In the genomic region with DNA sequence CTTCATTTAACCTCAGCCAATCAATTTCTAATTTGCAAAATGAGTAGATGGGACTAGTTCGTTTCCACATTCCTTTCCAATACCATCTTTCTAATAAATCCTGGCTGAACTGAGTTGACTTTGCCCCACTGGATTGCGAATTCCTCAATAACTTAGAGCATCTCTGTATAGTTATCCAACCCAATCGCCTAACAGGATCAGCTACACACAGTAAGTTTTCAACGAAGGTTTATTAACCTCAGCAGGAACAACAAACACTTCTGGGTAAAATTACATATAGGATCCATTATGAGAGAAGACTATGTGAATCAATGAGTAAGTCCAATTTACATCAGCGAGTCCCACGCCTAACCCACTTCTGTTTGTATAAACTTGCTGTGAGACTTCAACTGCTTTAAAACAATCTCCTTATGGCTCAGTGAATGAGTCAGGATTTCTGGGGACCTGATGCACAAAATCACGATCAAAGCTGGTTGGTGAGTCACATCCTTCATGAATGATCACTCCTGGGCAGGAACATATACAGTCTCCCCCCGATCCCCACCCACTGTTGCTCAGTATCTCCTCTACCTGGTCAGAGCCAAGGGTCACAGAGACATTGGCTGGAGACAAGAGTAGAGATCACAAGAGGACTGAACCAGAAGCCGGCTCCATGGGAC, we compare ENCODE assay signal across 9 cellular contexts.
DNase-seq lines count a peak whose midpoint lies in the region; ATAC-seq and TF ChIP-seq lines count a peak whose summit lies in the region.
"Had no signal": no experiment of that assay in that cellular context is flagged by ENCODE, and none has a peak within 500 bp of the region (broad histone marks: within the 10 kb centered on the region; RNA-seq: fewer than 3 reads in every experiment).

No MANE protein-coding gene starts in this region.

- no peaks in the 10 kb centered on the region for H3K36me3 Mint-ChIP-seq in activated T-helper 2 cell treated with anti-CD3 and anti-CD28 coated beads, Interferon-gamma antibody, Interleukin-2, Interleukin-4, amounts not matched to agents 10 μg/mL and 5 μg/mL and 100 μg/mL, durations not matched to agents 14 hours and 24 hours and 36 hours (ENCODE audit: low read depth)
- no peaks in the 10 kb centered on the region for H3K36me3 Mint-ChIP-seq in stimulated activated memory B cell treated with anti-CD40 and anti-IgM and Interleukin-4, amounts not matched to agents 10 μg/mL and 1 μg/mL and 100 μg/mL, for 72 hours
- H3K36me3 Mint-ChIP-seq in WTC11 = peaks cover 30% of the 10 kb centered on the region
- H3K36me3 Mint-ChIP-seq: neural progenitor cell had no signal

- no peaks in the 10 kb centered on the region for H3K9me3 Mint-ChIP-seq in activated T-helper 2 cell treated with anti-CD3 and anti-CD28 coated beads, Interferon-gamma antibody, Interleukin-2, Interleukin-4, amounts not matched to agents 10 μg/mL and 5 μg/mL and 100 μg/mL, durations not matched to agents 14 hours and 24 hours and 36 hours
- H3K9me3 Mint-ChIP-seq in stimulated activated memory B cell treated with anti-CD40 and anti-IgM and Interleukin-4, amounts not matched to agents 10 μg/mL and 1 μg/mL and 100 μg/mL, for 72 hours = peaks cover 8% of the 10 kb centered on the region
- peaks cover 67% of the 10 kb centered on the region for H3K9me3 Mint-ChIP-seq in WTC11
- H3K9me3 Mint-ChIP-seq: neural progenitor cell had no signal

- CTCF ChIA-PET in WTC11 (lab: Charles Lee) = interaction anchor here (0.6 kb wide), 1 partner anchor 1353 kb away, joined by 3 read pairs; no protein-coding TSS in a partner anchor

- H3K27ac Mint-ChIP-seq in activated T-helper 2 cell treated with anti-CD3 and anti-CD28 coated beads, Interferon-gamma antibody, Interleukin-2, Interleukin-4, amounts not matched to agents 10 μg/mL and 5 μg/mL and 100 μg/mL, durations not matched to agents 14 hours and 24 hours and 36 hours = peak overlapping the region; percentile 4
- H3K27ac Mint-ChIP-seq in stimulated activated memory B cell treated with anti-CD40 and anti-IgM and Interleukin-4, amounts not matched to agents 10 μg/mL and 1 μg/mL and 100 μg/mL, for 72 hours = no peak overlapping the region
- no peak overlapping the region for H3K27ac Mint-ChIP-seq in WTC11
- H3K27ac Mint-ChIP-seq: neural progenitor cell; T-helper 1 cell treated with Interleukin-12 subunit alpha and Interleukin-12 subunit beta and Interleukin-4 antibody, amounts not matched to agents 30 μg/mL and 1 μg/mL, for 36 hours had no signal

- H3K4me3 Mint-ChIP-seq in activated T-helper 2 cell treated with anti-CD3 and anti-CD28 coated beads, Interferon-gamma antibody, Interleukin-2, Interleukin-4, amounts not matched to agents 10 μg/mL and 5 μg/mL and 100 μg/mL, durations not matched to agents 14 hours and 24 hours and 36 hours (ENCODE audit: low read depth) = no peak overlapping the region
- no peak overlapping the region for H3K4me3 Mint-ChIP-seq in stimulated activated memory B cell treated with anti-CD40 and anti-IgM and Interleukin-4, amounts not matched to agents 10 μg/mL and 1 μg/mL and 100 μg/mL, for 72 hours
- no peak overlapping the region for H3K4me3 Mint-ChIP-seq in WTC11
- H3K4me3 Mint-ChIP-seq: neural progenitor cell; T-helper 1 cell treated with Interleukin-12 subunit alpha and Interleukin-12 subunit beta and Interleukin-4 antibody, amounts not matched to agents 30 μg/mL and 1 μg/mL, for 36 hours had no signal

- no peaks in the 10 kb centered on the region for H3K27me3 Mint-ChIP-seq in activated T-helper 2 cell treated with anti-CD3 and anti-CD28 coated beads, Interferon-gamma antibody, Interleukin-2, Interleukin-4, amounts not matched to agents 10 μg/mL and 5 μg/mL and 100 μg/mL, durations not matched to agents 14 hours and 24 hours and 36 hours (ENCODE audit: low read depth)
- H3K27me3 Mint-ChIP-seq in stimulated activated memory B cell treated with anti-CD40 and anti-IgM and Interleukin-4, amounts not matched to agents 10 μg/mL and 1 μg/mL and 100 μg/mL, for 72 hours = no peaks in the 10 kb centered on the region
- peaks cover 14% of the 10 kb centered on the region for H3K27me3 Mint-ChIP-seq in WTC11 (ENCODE audit: low read depth)

- ATAC-seq in stimulated activated memory B cell treated with anti-CD40 and anti-IgM and Interleukin-4, amounts not matched to agents 10 μg/mL and 1 μg/mL and 100 μg/mL, for 72 hours = no peak
- ATAC-seq in WTC11 = no peak

- POLR2A ChIA-PET in WTC11 (lab: Charles Lee) = no interaction called here

- no peak for TF ChIP-seq CTCF in WTC11 (IDR thresholded peaks at IDR 0.05)

- DNase-seq in AG08396 (ENCODE audit: low spot score) (peak; percentile 73), EH (ENCODE audit: low read depth) (peak; percentile 49), renal cortical epithelial cell (ENCODE audit: low read depth) (peak; percentile 97), NCI-H1105 (lab: John Stamatoyannopoulos, UW) (no peak), WTC11 (ENCODE audit: low spot score) (no peak)
- no peak for DNase-seq in activated T-helper 2 cell treated with anti-CD3 and anti-CD28 coated beads, Interferon-gamma antibody, Interleukin-2, Interleukin-4, amounts not matched to agents 10 μg/mL and 5 μg/mL and 100 μg/mL, durations not matched to agents 14 hours and 24 hours and 36 hours (ENCODE audit: low spot score)

- peaks cover 8% of the 10 kb centered on the region for H3K4me1 Mint-ChIP-seq in activated T-helper 2 cell treated with anti-CD3 and anti-CD28 coated beads, Interferon-gamma antibody, Interleukin-2, Interleukin-4, amounts not matched to agents 10 μg/mL and 5 μg/mL and 100 μg/mL, durations not matched to agents 14 hours and 24 hours and 36 hours (ENCODE audit: low read depth)
- H3K4me1 Mint-ChIP-seq in stimulated activated memory B cell treated with anti-CD40 and anti-IgM and Interleukin-4, amounts not matched to agents 10 μg/mL and 1 μg/mL and 100 μg/mL, for 72 hours = peaks cover 13% of the 10 kb centered on the region
- H3K4me1 Mint-ChIP-seq in WTC11 = no peaks in the 10 kb centered on the region
- H3K4me1 Mint-ChIP-seq: neural progenitor cell had no signal

- intact Hi-C loops in activated T-helper 2 cell treated with anti-CD3 and anti-CD28 coated beads, Interferon-gamma antibody, Interleukin-2, Interleukin-4, amounts not matched to agents 10 μg/mL and 5 μg/mL and 100 μg/mL, durations not matched to agents 14 hours and 24 hours and 36 hours (cut with micrococcal nuclease) = no loop called here

TF ChIP-seq in WTC11, 78 proteins besides CTCF, POLR2A, EP300 and RAD21:
- TF ChIP-seq, protein P1, sequence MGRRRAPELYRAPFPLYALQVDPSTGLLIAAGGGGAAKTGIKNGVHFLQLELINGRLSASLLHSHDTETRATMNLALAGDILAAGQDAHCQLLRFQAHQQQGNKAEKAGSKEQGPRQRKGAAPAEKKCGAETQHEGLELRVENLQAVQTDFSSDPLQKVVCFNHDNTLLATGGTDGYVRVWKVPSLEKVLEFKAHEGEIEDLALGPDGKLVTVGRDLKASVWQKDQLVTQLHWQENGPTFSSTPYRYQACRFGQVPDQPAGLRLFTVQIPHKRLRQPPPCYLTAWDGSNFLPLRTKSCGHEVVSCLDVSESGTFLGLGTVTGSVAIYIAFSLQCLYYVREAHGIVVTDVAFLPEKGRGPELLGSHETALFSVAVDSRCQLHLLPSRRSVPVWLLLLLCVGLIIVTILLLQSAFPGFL (CRISPR knock-in tag; IDR thresholded peaks at IDR 0.05; ENCODE audit: borderline replicate concordance) = no peak
- TF ChIP-seq SP1 (CRISPR knock-in tag; conservative IDR thresholded peaks at IDR 0.05) (no peak), GABPB1 (CRISPR knock-in tag; IDR thresholded peaks at IDR 0.05) (no peak), GRHL2 (CRISPR knock-in tag; IDR thresholded peaks at IDR 0.05; ENCODE audit: insufficient replicate concordance, severe bottlenecking) (no peak), ATF3 (CRISPR knock-in tag; conservative IDR thresholded peaks at IDR 0.05) (no peak), ETV6 (CRISPR knock-in tag; IDR thresholded peaks at IDR 0.05) (no peak)
- TF ChIP-seq, protein P2, sequence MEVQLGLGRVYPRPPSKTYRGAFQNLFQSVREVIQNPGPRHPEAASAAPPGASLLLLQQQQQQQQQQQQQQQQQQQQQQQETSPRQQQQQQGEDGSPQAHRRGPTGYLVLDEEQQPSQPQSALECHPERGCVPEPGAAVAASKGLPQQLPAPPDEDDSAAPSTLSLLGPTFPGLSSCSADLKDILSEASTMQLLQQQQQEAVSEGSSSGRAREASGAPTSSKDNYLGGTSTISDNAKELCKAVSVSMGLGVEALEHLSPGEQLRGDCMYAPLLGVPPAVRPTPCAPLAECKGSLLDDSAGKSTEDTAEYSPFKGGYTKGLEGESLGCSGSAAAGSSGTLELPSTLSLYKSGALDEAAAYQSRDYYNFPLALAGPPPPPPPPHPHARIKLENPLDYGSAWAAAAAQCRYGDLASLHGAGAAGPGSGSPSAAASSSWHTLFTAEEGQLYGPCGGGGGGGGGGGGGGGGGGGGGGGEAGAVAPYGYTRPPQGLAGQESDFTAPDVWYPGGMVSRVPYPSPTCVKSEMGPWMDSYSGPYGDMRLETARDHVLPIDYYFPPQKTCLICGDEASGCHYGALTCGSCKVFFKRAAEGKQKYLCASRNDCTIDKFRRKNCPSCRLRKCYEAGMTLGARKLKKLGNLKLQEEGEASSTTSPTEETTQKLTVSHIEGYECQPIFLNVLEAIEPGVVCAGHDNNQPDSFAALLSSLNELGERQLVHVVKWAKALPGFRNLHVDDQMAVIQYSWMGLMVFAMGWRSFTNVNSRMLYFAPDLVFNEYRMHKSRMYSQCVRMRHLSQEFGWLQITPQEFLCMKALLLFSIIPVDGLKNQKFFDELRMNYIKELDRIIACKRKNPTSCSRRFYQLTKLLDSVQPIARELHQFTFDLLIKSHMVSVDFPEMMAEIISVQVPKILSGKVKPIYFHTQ (CRISPR knock-in tag; IDR thresholded peaks at IDR 0.05) = no peak
- TF ChIP-seq, protein P3, sequence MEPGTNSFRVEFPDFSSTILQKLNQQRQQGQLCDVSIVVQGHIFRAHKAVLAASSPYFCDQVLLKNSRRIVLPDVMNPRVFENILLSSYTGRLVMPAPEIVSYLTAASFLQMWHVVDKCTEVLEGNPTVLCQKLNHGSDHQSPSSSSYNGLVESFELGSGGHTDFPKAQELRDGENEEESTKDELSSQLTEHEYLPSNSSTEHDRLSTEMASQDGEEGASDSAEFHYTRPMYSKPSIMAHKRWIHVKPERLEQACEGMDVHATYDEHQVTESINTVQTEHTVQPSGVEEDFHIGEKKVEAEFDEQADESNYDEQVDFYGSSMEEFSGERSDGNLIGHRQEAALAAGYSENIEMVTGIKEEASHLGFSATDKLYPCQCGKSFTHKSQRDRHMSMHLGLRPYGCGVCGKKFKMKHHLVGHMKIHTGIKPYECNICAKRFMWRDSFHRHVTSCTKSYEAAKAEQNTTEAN (CRISPR knock-in tag; IDR thresholded peaks at IDR 0.05) = no peak

Comparison
In these comparisons a context has a peak if more than half of its experiments do, and no peak if none do; other contexts are left out.
1. DNase-seq: peak in AG08396 (single experiment), EH (single experiment) and renal cortical epithelial cell (single experiment); none in activated T-helper 2 cell treated with anti-CD3 and anti-CD28 coated beads, Interferon-gamma antibody, Interleukin-2, Interleukin-4, amounts not matched to agents 10 μg/mL and 5 μg/mL and 100 μg/mL, durations not matched to agents 14 hours and 24 hours and 36 hours (single experiment), NCI-H1105 (single experiment) and WTC11 (single experiment).